ENCODE assay signal across 32 cellular contexts in the genomic region with DNA sequence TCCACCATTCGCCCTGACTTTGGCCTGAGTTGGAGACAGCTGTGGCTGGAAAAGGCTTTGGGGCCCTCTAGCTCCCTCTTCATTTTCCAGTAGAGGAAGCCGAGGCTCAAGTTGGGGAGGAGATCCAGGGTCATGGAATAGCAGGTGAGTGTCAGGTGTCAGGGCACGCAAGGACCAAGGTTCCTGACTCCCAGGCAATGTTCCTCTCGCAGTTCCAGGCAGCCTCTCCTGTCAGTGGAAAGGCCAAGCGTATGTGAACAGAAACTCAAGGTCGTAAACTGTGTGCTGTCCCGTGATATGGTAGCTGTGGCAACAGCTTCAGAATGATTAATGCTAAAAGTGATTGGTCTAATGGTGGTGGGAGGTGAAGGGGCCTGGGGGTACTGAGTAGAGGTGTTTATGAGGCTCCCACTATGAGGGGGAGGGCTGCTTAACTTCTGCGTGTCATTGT. TPM values are rescaled to one million over a fixed set of nuclear protein-coding genes. Genes with fewer than 3 reads are reported as not detected.
A peak's percentile ranks its signal among the peaks of the same experiment; 100 is the strongest.
DNase-seq lines count a peak whose midpoint lies in the region; ATAC-seq, FAIRE-seq and TF ChIP-seq lines count a peak whose summit lies in the region.
"Had no signal": no experiment of that assay in that cellular context is flagged by ENCODE, and none has a peak within 500 bp of the region (broad histone marks: within the 10 kb centered on the region; RNA-seq: fewer than 3 reads in every experiment).

No MANE protein-coding gene starts in this region.

- DNase-seq in Right ventricle myocardium superior (no peak), left ventricle myocardium superior (no peak), H1 (ENCODE audit: low read depth in 1 of 2, low spot score in 2 of 2) (no peak), breast epithelium (ENCODE audit: low spot score in 2 of 2) (no peak), iPS-NIHi11 (ENCODE audit: low spot score) (no peak), thyroid gland (no peak)
- DNase-seq: activated CD4-positive, alpha-beta memory T cell treated with anti-CD3 and anti-CD28 coated beads, Interleukin-2, amount 10 ng/mL, durations not matched to agents 7 days and 5 days; activated CD4-positive, alpha-beta T cell treated with anti-CD3 and anti-CD28 coated beads for 1 hour; activated effector memory CD4-positive, alpha-beta T cell treated with anti-CD3 and anti-CD28 coated beads, Interleukin-2, amount 50 U/mL, for 16 hours; activated naive CD8-positive, alpha-beta T cell treated with anti-CD3 and anti-CD28 coated beads, Interleukin-2, amount 10 ng/mL, durations not matched to agents 7 days and 5 days; activated T-cell treated with anti-CD3 and anti-CD28 coated beads for 4 hours; CD4-positive, CD25-positive, alpha-beta regulatory T cell; dermis blood vessel endothelial cell; mucosa of descending colon; NCI-H1092 treated with DMSO at 0.1 percent for 48 hours; NCI-H2029; NCI-H2227 treated with DMSO at 0.1 percent for 48 hours; SK-N-SH; stimulated activated CD4-positive, alpha-beta T cell treated with anti-CD3 and anti-CD28 coated beads, Interleukin-12 subunit alpha, Interleukin-12 subunit beta, amount 100 ng/mL, for 4 hours; stimulated activated CD4-positive, alpha-beta T cell treated with anti-CD3 and anti-CD28 coated beads, Interleukin-4, amount 100 ng/mL, for 1 hour; substantia nigra; uterus had no signal

- peak overlapping the region; percentile 81; the same call in 1 of the 2 replicates for H2BK15ac ChIP-seq in H1 (ENCODE audit: low read length)

- no peaks in the 10 kb centered on the region for H3K27me3 ChIP-seq in H1 (replicated peaks in 1 of 4; ENCODE audit: control insufficient read depth in 3 of 4, extremely low read depth in 1 of 4, insufficient read depth in 3 of 4, low read length in 3 of 4)
- no peaks in the 10 kb centered on the region for H3K27me3 ChIP-seq in breast epithelium
- no peaks in the 10 kb centered on the region for H3K27me3 ChIP-seq in thyroid gland
- H3K27me3 ChIP-seq: gastroesophageal sphincter, right lobe of liver, uterus had no signal

- H4K5ac ChIP-seq in H1 (ENCODE audit: insufficient read length, low read depth, low read length), result no peak overlapping the region

- H4K8ac ChIP-seq in H1 (ENCODE audit: extremely low read depth, insufficient read depth, low read length), result no peak overlapping the region; the same call in 1 of the 2 replicates

- TF ChIP-seq POLR2A in H1 (IDR thresholded peaks at IDR 0.05; ENCODE audit: control extremely low read depth in 1 of 2, low read depth in 2 of 2, low read length in 2 of 2) (no peak), breast epithelium (IDR thresholded peaks at IDR 0.05) (no peak), thyroid gland (IDR thresholded peaks at IDR 0.05) (no peak)

- no peak overlapping the region for H2AK5ac ChIP-seq in H1 (ENCODE audit: low read depth, low read length)

- H3K4ac ChIP-seq in H1 (replicated peaks; ENCODE audit: insufficient read length, low read depth, low read length), result no peak overlapping the region

- H3K23ac ChIP-seq in H1 (ENCODE audit: insufficient read length), result no peak overlapping the region

- no peaks in the 10 kb centered on the region for H4K20me1 ChIP-seq in H1 (replicated peaks in 1 of 2; ENCODE audit: control insufficient read depth in 1 of 2, insufficient read depth in 2 of 2, low read length in 2 of 2)

- peaks cover 0 to 2% of the 10 kb centered on the region in 2 experiments; a peak in 1 of 4 replicates for H3K9me3 ChIP-seq in H1 (ENCODE audit: insufficient read depth in 2 of 2, low read depth in 1 of 2, low read length in 1 of 2)
- H3K9me3 ChIP-seq in breast epithelium, result no peaks in the 10 kb centered on the region
- no peaks in the 10 kb centered on the region for H3K9me3 ChIP-seq in thyroid gland
- H3K9me3 ChIP-seq: gastroesophageal sphincter, mucosa of descending colon, right lobe of liver, SK-N-SH, uterus had no signal

- no peak overlapping the region for H3K4me3 ChIP-seq in H1 (ENCODE audit: extremely low read depth in 1 of 4, insufficient read depth in 2 of 4, low read depth in 3 of 4, low read length in 4 of 4)
- no peak overlapping the region for H3K4me3 ChIP-seq in breast epithelium
- no peak overlapping the region for H3K4me3 ChIP-seq in thyroid gland (replicated peaks in 1 of 3)
- H3K4me3 ChIP-seq: gastroesophageal sphincter, mucosa of descending colon, right lobe of liver, uterus had no signal

- H2BK20ac ChIP-seq in H1 (ENCODE audit: low read length), result no peak overlapping the region

- H3K27ac Mint-ChIP-seq in nephron, result peak overlapping the region; percentile 75 to 96 (median 76)
- H3K27ac Mint-ChIP-seq: activated CD4-positive, alpha-beta memory T cell treated with anti-CD3 and anti-CD28 coated beads, Interleukin-2, amount 10 ng/mL, durations not matched to agents 7 days and 5 days; activated naive CD8-positive, alpha-beta T cell treated with anti-CD3 and anti-CD28 coated beads, Interleukin-2, amount 10 ng/mL, durations not matched to agents 7 days and 5 days; CD4-positive, CD25-positive, alpha-beta regulatory T cell; T-helper 1 cell treated with Interleukin-12 subunit alpha and Interleukin-12 subunit beta and Interleukin-4 antibody, amounts not matched to agents 30 μg/mL and 1 μg/mL, for 36 hours had no signal

- H4K91ac ChIP-seq in H1 (replicated peaks; ENCODE audit: insufficient read length, low read length), result no peak overlapping the region

- 84% methylated on average over 8 of the region's 8 CpGs; no CpG with 5 or more reads in 1 of the 2 experiments for WGBS in H1 (ENCODE audit: extremely low coverage in 1 of 2, insufficient coverage in 1 of 2, insufficient read length in 1 of 2, insufficient replicate concordance in 2 of 2, low coverage in 1 of 2, low lambda C conversion rate in 2 of 2, missing lambda C conversion rate in 1 of 2), 2 experiments
- 90 to 92% methylated on average over 8 of the region's 8 CpGs for WGBS in thyroid gland, 2 donors

- H3K9ac ChIP-seq in H1 (replicated peaks in 1 of 4; ENCODE audit: extremely low read depth in 1 of 4, low read depth in 3 of 4, low read length in 3 of 4), result no peak overlapping the region
- H3K9ac ChIP-seq: SK-N-SH had no signal

- H3K18ac ChIP-seq in H1 (ENCODE audit: extremely low read depth, low read length), result no peak overlapping the region; the same call in 1 of the 2 replicates

- TF ChIP-seq EP300 in H1 (IDR thresholded peaks at IDR 0.05; ENCODE audit: borderline replicate concordance in 1 of 2, low read depth in 2 of 2, low read length in 2 of 2), result peak in 1 of 2 experiments; percentile 55; a peak in 1 of 3 replicates

- intact Hi-C loops in Right ventricle myocardium superior (cut with DNase I) (no loop called here), left ventricle myocardium superior (cut with micrococcal nuclease) (no loop called here), breast epithelium (cut with DNase I; ENCODE audit: low total_unique reads) (no loop called here), thyroid gland (cut with DNase I) (no loop called here)

- H3K4me1 Mint-ChIP-seq in nephron, result peaks cover 53% of the 10 kb centered on the region
- H3K4me1 Mint-ChIP-seq: activated CD4-positive, alpha-beta memory T cell treated with anti-CD3 and anti-CD28 coated beads, Interleukin-2, amount 10 ng/mL, durations not matched to agents 7 days and 5 days; CD4-positive, CD25-positive, alpha-beta regulatory T cell had no signal

- POLR2A ChIA-PET in H1 (lab: Charles Lee; ENCODE audit: partially characterized antibody), result interaction anchor here (0.6 kb wide), 1 partner anchor 247 kb away, joined by 4 read pairs; no protein-coding TSS in a partner anchor

- TF ChIP-seq RAD21 in H1 (IDR thresholded peaks at IDR 0.05 in 1 of 2, conservative IDR thresholded peaks at IDR 0.05 in 1 of 2; ENCODE audit: low read depth in 2 of 2, low read length in 2 of 2), result peak in 1 of 2 experiments; percentile 2; a peak in 1 of 4 replicates

- H3K4me3 Mint-ChIP-seq in nephron, result no peak overlapping the region
- H3K4me3 Mint-ChIP-seq: activated CD4-positive, alpha-beta memory T cell treated with anti-CD3 and anti-CD28 coated beads, Interleukin-2, amount 10 ng/mL, durations not matched to agents 7 days and 5 days; activated naive CD8-positive, alpha-beta T cell treated with anti-CD3 and anti-CD28 coated beads, Interleukin-2, amount 10 ng/mL, durations not matched to agents 7 days and 5 days; CD4-positive, CD25-positive, alpha-beta regulatory T cell; T-helper 1 cell treated with Interleukin-12 subunit alpha and Interleukin-12 subunit beta and Interleukin-4 antibody, amounts not matched to agents 30 μg/mL and 1 μg/mL, for 36 hours had no signal

- H2BK5ac ChIP-seq in H1 (ENCODE audit: low read depth, low read length), result peak overlapping the region; percentile 9; the same call in 1 of the 2 replicates

- H3K79me2 ChIP-seq in H1 (ENCODE audit: control insufficient read depth in 1 of 2, insufficient read depth in 2 of 2, low read length in 2 of 2), result no peaks in the 10 kb centered on the region

- H3K4me2 ChIP-seq in H1 (ENCODE audit: insufficient read depth in 1 of 2, low read depth in 2 of 2, low read length in 2 of 2), result no peak overlapping the region
- H3K4me2 ChIP-seq: SK-N-SH had no signal

- no peak overlapping the region for H3K14ac ChIP-seq in H1 (ENCODE audit: insufficient read length)

- H3K36me3 ChIP-seq in H1 (ENCODE audit: control insufficient read depth in 2 of 4, insufficient read depth in 4 of 4, low read length in 3 of 4) (no peaks in the 10 kb centered on the region; a peak in 1 of 8 replicates), breast epithelium (no peaks in the 10 kb centered on the region), thyroid gland (no peaks in the 10 kb centered on the region)
- H3K36me3 ChIP-seq: gastroesophageal sphincter, right lobe of liver, uterus had no signal

- H2BK12ac ChIP-seq in H1 (ENCODE audit: low read depth, low read length), result 0 out of 2 replicates have a peak overlapping the region, but pooled peaks have one; percentile 53

- TF ChIP-seq CTCF in H1 (IDR thresholded peaks at IDR 0.05; ENCODE audit: control extremely low read depth in 1 of 3, insufficient read depth in 1 of 3, low read depth in 1 of 3, low read length in 3 of 3) (no peak), nephron (IDR thresholded peaks at IDR 0.05; ENCODE audit: unreplicated experiment in 3 of 3) (no peak), breast epithelium (IDR thresholded peaks at IDR 0.05) (no peak), thyroid gland (IDR thresholded peaks at IDR 0.05) (no peak)

- H3K36me3 Mint-ChIP-seq in nephron (ENCODE audit: low read depth), result no peaks in the 10 kb centered on the region
- H3K36me3 Mint-ChIP-seq: activated naive CD8-positive, alpha-beta T cell treated with anti-CD3 and anti-CD28 coated beads, Interleukin-2, amount 10 ng/mL, durations not matched to agents 7 days and 5 days; CD4-positive, CD25-positive, alpha-beta regulatory T cell had no signal

- H3K9me3 Mint-ChIP-seq in nephron, result peaks cover 8% of the 10 kb centered on the region
- H3K9me3 Mint-ChIP-seq: activated CD4-positive, alpha-beta memory T cell treated with anti-CD3 and anti-CD28 coated beads, Interleukin-2, amount 10 ng/mL, durations not matched to agents 7 days and 5 days; activated naive CD8-positive, alpha-beta T cell treated with anti-CD3 and anti-CD28 coated beads, Interleukin-2, amount 10 ng/mL, durations not matched to agents 7 days and 5 days; CD4-positive, CD25-positive, alpha-beta regulatory T cell; T-helper 1 cell treated with Interleukin-12 subunit alpha and Interleukin-12 subunit beta and Interleukin-4 antibody, amounts not matched to agents 30 μg/mL and 1 μg/mL, for 36 hours had no signal

- H3K23me2 ChIP-seq in H1 (ENCODE audit: low read depth, low read length), result no peaks in the 10 kb centered on the region; the same call in 1 of the 2 replicates

- no peak overlapping the region for H3K56ac ChIP-seq in H1 (replicated peaks; ENCODE audit: insufficient read length, low read depth, low read length)

- no peak overlapping the region for H2BK120ac ChIP-seq in H1 (replicated peaks; ENCODE audit: low read depth, low read length)

- CTCF ChIA-PET in H1 (lab: Charles Lee; ENCODE audit: partially characterized antibody), result interaction anchor here (0.7 to 1.1 kb wide), 4 partner anchors 9 to 135 kb away, joined by 3 to 4 read pairs (median 3); no protein-coding TSS in a partner anchor

- ATAC-seq in Right ventricle myocardium superior (ENCODE audit: poor library complexity) (peak; percentile 12), left ventricle myocardium superior (no peak), HG03439 (IDR thresholded peaks at IDR 0.05; ENCODE audit: unreplicated experiment) (no peak)
- ATAC-seq: gastroesophageal sphincter, mucosa of descending colon had no signal

- peaks cover 0 to 4% (median 1%) of the 10 kb centered on the region in 4 experiments; a peak in 2 of 7 replicates for H3K4me1 ChIP-seq in H1 (replicated peaks in 1 of 4; ENCODE audit: control insufficient read depth in 3 of 4, insufficient read depth in 4 of 4, low read length in 3 of 4)
- H3K4me1 ChIP-seq in breast epithelium, result no peaks in the 10 kb centered on the region
- H3K4me1 ChIP-seq in thyroid gland, result no peaks in the 10 kb centered on the region
- H3K4me1 ChIP-seq: gastroesophageal sphincter, right lobe of liver, uterus had no signal

- H2AFZ ChIP-seq in H1 (ENCODE audit: low read length), result no peak overlapping the region

- H3K79me1 ChIP-seq in H1 (ENCODE audit: low read depth, low read length), result no peaks in the 10 kb centered on the region

- H3K27ac ChIP-seq in H1 (ENCODE audit: low read depth, low read length) (no peak overlapping the region), breast epithelium (no peak overlapping the region), thyroid gland (no peak overlapping the region)
- H3K27ac ChIP-seq: gastroesophageal sphincter, right lobe of liver, uterus had no signal

- FAIRE-seq in H1 (lab: Jason Lieb, UNC), result no peak
- FAIRE-seq: A204.1, astrocyte, D721Med, endometrium, islet of Langerhans had no signal

- peaks cover 9% of the 10 kb centered on the region for H3K27me3 Mint-ChIP-seq in nephron (ENCODE audit: low read depth)
- H3K27me3 Mint-ChIP-seq: activated CD4-positive, alpha-beta memory T cell treated with anti-CD3 and anti-CD28 coated beads, Interleukin-2, amount 10 ng/mL, durations not matched to agents 7 days and 5 days; activated naive CD8-positive, alpha-beta T cell treated with anti-CD3 and anti-CD28 coated beads, Interleukin-2, amount 10 ng/mL, durations not matched to agents 7 days and 5 days; CD4-positive, CD25-positive, alpha-beta regulatory T cell had no signal

RNA-seq across cellular contexts. Expression of a gene that starts 13.2 kb away (rescaled TPM):
- total RNA-seq in Right ventricle myocardium superior, result 0.16 TPM
- 0.10 TPM for total RNA-seq in left ventricle myocardium superior
- 2.3 TPM in 2 replicates for total RNA-seq in H1 (2021; fragmentation: NEBNext Ultra II Directional; extraction: Animal tissue kit (Norgen Biotek cat#: 25700))
- 2.0 and 3.2 TPM in 2 replicates for polyA plus RNA-seq in H1 (2011; rRNA removed)
- polyA plus RNA-seq in H1 (2011; cell fraction: cytosol; rRNA removed), result 2.9 TPM
- polyA plus RNA-seq in H1 (2011; cell fraction: nucleus; rRNA removed), result 14.8 TPM
- 1.5 to 2.4 TPM (median 2.2 TPM) in 4 replicates for polyA plus RNA-seq in H1 (2012, experiment 1 of 2)
- polyA plus RNA-seq in H1 (2012, experiment 2 of 2), result 0.80 TPM
- polyA plus RNA-seq in H1 (2013, experiment 1 of 2), result 1.9 TPM
- polyA plus RNA-seq in H1 (2013, experiment 2 of 2), result 1.6 TPM
- 1.1 TPM in 2 replicates for polyA minus RNA-seq in H1 (2011; rRNA and poly(A)+ RNA removed)
- polyA minus RNA-seq in H1 (2011; cell fraction: cytosol; rRNA and poly(A)+ RNA removed), result 1.7 TPM
- polyA minus RNA-seq in H1 (2011; cell fraction: nucleus; rRNA and poly(A)+ RNA removed), result 3.4 TPM
- under 1 TPM; under 0.01 to 0.15 (median under 0.01) TPM for total RNA-seq in breast epithelium
- total RNA-seq in thyroid gland, result not detected
- total RNA-seq: activated CD4-positive, alpha-beta memory T cell treated with anti-CD3 and anti-CD28 coated beads, Interleukin-2, amount 10 ng/mL, durations not matched to agents 7 days and 5 days; activated naive CD8-positive, alpha-beta T cell treated with anti-CD3 and anti-CD28 coated beads, Interleukin-2, amount 10 ng/mL, durations not matched to agents 7 days and 5 days; CD4-positive, CD25-positive, alpha-beta regulatory T cell had no signal
- polyA plus RNA-seq: CD4-positive, CD25-positive, alpha-beta regulatory T cell had no signal
